Comparison of ENCODE assay signal across 1 cellular context in the genomic region with DNA sequence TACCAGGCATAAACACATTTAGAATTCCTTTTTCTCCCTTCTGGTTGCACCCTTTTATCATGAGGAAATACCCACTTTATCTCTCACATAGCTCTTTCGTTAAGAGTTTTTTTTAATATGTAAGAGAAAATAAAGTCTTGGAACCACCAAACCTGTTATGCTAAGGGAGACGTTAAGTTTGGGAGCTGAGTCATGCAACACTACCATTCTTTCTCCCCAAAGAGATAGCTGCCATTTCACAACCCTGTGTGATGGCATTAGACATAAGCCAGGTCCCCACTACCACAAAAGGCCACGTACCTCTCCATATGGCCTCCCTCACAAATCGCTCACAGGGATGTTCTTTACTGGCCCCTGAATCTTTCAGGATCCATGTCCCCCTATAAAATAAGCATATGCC.
TF ChIP-seq lines count a peak whose summit lies in the region.

No MANE protein-coding gene starts in this region.

TF ChIP-seq in H1, 55 proteins besides CTCF, POLR2A, EP300 and RAD21:
- TF ChIP-seq SP1 (IDR thresholded peaks at IDR 0.05; ENCODE audit: low read depth, low read length): no peak
TF ChIP-seq in H1: peak in this region for 0.
